Comparison of ENCODE assay signal across 7 cellular contexts in the genomic region with DNA sequence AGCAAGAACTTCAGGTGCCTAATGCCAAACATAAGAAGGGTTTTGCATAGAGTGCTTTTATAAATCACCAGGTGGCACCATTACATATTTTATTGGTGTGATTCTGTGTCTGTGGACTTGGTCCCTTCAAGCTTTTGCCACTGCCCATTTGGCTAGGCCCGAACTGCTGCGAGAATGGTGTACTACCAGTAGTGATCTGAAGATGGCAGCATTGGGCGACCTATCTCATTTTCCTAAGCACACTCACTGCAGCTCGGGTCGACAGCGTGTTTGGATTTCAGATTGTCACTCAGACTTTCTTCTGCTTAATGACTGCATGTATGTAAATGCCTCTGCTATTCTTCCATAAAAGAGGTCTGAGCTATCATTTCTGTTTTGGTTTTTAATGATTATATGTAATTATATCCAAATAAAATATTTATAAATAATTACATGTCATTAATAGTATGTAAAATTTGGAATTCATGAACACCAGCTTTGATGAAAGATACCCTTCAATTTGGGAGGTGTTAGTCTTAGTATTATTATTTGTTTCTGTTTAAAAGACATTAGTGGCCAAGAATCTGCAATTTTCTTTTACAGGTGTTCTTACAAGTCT.
DNase-seq lines count a peak whose midpoint lies in the region; ATAC-seq and TF ChIP-seq lines count a peak whose summit lies in the region.

No MANE protein-coding gene starts in this region.

- H3K9me3 ChIP-seq in psoas muscle = no peaks in the 10 kb centered on the region

- H3K27me3 ChIP-seq in psoas muscle (ENCODE audit: insufficient read depth in 3 of 3, low read length in 2 of 3) = no peaks in the 10 kb centered on the region

- H3K27ac ChIP-seq in psoas muscle = no peak overlapping the region

- ATAC-seq in HG02678 (IDR thresholded peaks at IDR 0.05; ENCODE audit: unreplicated experiment) = peak; percentile 96
- peak; percentile 99 for ATAC-seq in SK-N-SH treated with all-trans-retinoic acid at 6 μM for 48 hours
- ATAC-seq in psoas muscle = peak; percentile 80 to 91 (median 88)

- TF ChIP-seq CTCF in GM13976 (IDR thresholded peaks at IDR 0.05; ENCODE audit: borderline replicate concordance, control extremely low read depth, extremely low read depth, insufficient read depth, missing control alignments) = peak; percentile 82
- peak; percentile 78 for TF ChIP-seq CTCF in psoas muscle (IDR thresholded peaks at IDR 0.05)

- in situ Hi-C loops in GM13976 (cut with MboI; ENCODE audit: low sequenced_read_pairs, unreplicated experiment) = no loop called here

- H3K4me1 ChIP-seq in psoas muscle = no peaks in the 10 kb centered on the region

- WGBS in psoas muscle, 3 donors = 0 to 1% (median 1%) methylated on average over 6 of the region's 6 CpGs

- intact Hi-C loops in head of caudate nucleus (cut with DNase I) = no loop called here
- intact Hi-C loops in psoas muscle (cut with DNase I) = no loop called here

- no peak overlapping the region for H3K4me3 ChIP-seq in psoas muscle

- peak; percentile 53 for DNase-seq in GM13976 (ENCODE audit: low spot score)
- peak; percentile 79 for DNase-seq in NCI-H1092 treated with DMSO at 0.1 percent for 48 hours (lab: John Stamatoyannopoulos, UW)
- peak; percentile 39 for DNase-seq in activated naive CD4-positive, alpha-beta T cell treated with anti-CD3 and anti-CD28 coated beads, Interleukin-2, amount 50 U/mL, for 16 hours
- DNase-seq in head of caudate nucleus = peak; percentile 50 to 91 (median 80)
- DNase-seq in psoas muscle = peak; percentile 30 to 50

- H3K36me3 ChIP-seq in psoas muscle (ENCODE audit: insufficient read depth in 1 of 2, low read depth in 1 of 2) = no peaks in the 10 kb centered on the region

TF ChIP-seq in SK-N-SH treated with all-trans-retinoic acid at 6 μM for 48 hours, 23 proteins besides CTCF, POLR2A, EP300 and RAD21:
- no peak for TF ChIP-seq ZC3H10 (CRISPR knock-in tag; IDR thresholded peaks at IDR 0.05)
- no peak for TF ChIP-seq ISL1 (CRISPR knock-in tag; IDR thresholded peaks at IDR 0.05)
- TF ChIP-seq ZNF565 (CRISPR knock-in tag; conservative IDR thresholded peaks at IDR 0.05; ENCODE audit: low read depth) = no peak
- TF ChIP-seq, protein P1, sequence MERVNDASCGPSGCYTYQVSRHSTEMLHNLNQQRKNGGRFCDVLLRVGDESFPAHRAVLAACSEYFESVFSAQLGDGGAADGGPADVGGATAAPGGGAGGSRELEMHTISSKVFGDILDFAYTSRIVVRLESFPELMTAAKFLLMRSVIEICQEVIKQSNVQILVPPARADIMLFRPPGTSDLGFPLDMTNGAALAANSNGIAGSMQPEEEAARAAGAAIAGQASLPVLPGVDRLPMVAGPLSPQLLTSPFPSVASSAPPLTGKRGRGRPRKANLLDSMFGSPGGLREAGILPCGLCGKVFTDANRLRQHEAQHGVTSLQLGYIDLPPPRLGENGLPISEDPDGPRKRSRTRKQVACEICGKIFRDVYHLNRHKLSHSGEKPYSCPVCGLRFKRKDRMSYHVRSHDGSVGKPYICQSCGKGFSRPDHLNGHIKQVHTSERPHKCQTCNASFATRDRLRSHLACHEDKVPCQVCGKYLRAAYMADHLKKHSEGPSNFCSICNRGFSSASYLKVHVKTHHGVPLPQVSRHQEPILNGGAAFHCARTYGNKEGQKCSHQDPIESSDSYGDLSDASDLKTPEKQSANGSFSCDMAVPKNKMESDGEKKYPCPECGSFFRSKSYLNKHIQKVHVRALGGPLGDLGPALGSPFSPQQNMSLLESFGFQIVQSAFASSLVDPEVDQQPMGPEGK (CRISPR knock-in tag; IDR thresholded peaks at IDR 0.05; ENCODE audit: borderline replicate concordance) = no peak
- no peak for TF ChIP-seq TOX (CRISPR knock-in tag; IDR thresholded peaks at IDR 0.05; ENCODE audit: borderline replicate concordance)
- TF ChIP-seq ESRRG (CRISPR knock-in tag; IDR thresholded peaks at IDR 0.05) = no peak
- TF ChIP-seq GLIS3 (CRISPR knock-in tag; IDR thresholded peaks at IDR 0.05) = no peak
- no peak for TF ChIP-seq TCF4 (CRISPR knock-in tag; IDR thresholded peaks at IDR 0.05; ENCODE audit: borderline replicate concordance)
- TF ChIP-seq, protein P2, sequence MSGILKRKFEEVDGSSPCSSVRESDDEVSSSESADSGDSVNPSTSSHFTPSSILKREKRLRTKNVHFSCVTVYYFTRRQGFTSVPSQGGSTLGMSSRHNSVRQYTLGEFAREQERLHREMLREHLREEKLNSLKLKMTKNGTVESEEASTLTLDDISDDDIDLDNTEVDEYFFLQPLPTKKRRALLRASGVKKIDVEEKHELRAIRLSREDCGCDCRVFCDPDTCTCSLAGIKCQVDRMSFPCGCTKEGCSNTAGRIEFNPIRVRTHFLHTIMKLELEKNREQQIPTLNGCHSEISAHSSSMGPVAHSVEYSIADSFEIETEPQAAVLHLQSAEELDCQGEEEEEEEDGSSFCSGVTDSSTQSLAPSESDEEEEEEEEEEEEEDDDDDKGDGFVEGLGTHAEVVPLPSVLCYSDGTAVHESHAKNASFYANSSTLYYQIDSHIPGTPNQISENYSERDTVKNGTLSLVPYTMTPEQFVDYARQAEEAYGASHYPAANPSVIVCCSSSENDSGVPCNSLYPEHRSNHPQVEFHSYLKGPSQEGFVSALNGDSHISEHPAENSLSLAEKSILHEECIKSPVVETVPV (CRISPR knock-in tag; IDR thresholded peaks at IDR 0.05) = no peak
- no peak for TF ChIP-seq PPARA (CRISPR knock-in tag; IDR thresholded peaks at IDR 0.05; ENCODE audit: borderline replicate concordance)
- TF ChIP-seq CREB5 (CRISPR knock-in tag; IDR thresholded peaks at IDR 0.05; ENCODE audit: low read depth) = no peak
- no peak for TF ChIP-seq ARNTL (CRISPR knock-in tag; IDR thresholded peaks at IDR 0.05; ENCODE audit: borderline replicate concordance, low read depth)
- TF ChIP-seq SNAI2 (CRISPR knock-in tag; IDR thresholded peaks at IDR 0.05) = no peak
- no peak for TF ChIP-seq RARB (CRISPR knock-in tag; IDR thresholded peaks at IDR 0.05)
- TF ChIP-seq TSHZ2 (CRISPR knock-in tag; IDR thresholded peaks at IDR 0.05) = no peak
